ENCODE assay signal across 13 cellular contexts in genomic region chr1:11311816-11312755, GRCh38. TPM values are rescaled to one million over a fixed set of nuclear protein-coding genes. Genes with fewer than 3 reads are reported as not detected.
DNase-seq lines count a peak whose midpoint lies in the region; ATAC-seq and TF ChIP-seq lines count a peak whose summit lies in the region.
"Had no signal": no experiment of that assay in that cellular context is flagged by ENCODE, and none has a peak within 500 bp of the region (broad histone marks: within the 10 kb centered on the region; RNA-seq: fewer than 3 reads in every experiment).

No MANE protein-coding gene starts in this region.

- peak overlapping the region; percentile 38; the same call in 1 of the 2 replicates for H3K4me2 ChIP-seq in GM23338
- H3K4me2 ChIP-seq: PC-9 had no signal

- no peaks in the 10 kb centered on the region; the same call in 2 of the 3 replicates for H3K9me3 Mint-ChIP-seq in GM23338
- H3K9me3 Mint-ChIP-seq in WTC11, result peaks cover 4% of the 10 kb centered on the region; the same call in 1 of the 2 replicates
- no peaks in the 10 kb centered on the region for H3K9me3 Mint-ChIP-seq in immature natural killer cell

- peak overlapping the region; percentile 69; the same call in 1 of the 2 replicates for H3K27ac ChIP-seq in GM23338 (ENCODE audit: low read depth)
- H3K27ac ChIP-seq: PC-9 had no signal

- peaks cover 14% of the 10 kb centered on the region for H3K27me3 Mint-ChIP-seq in GM23338 (ENCODE audit: insufficient read depth, low read depth, poor library complexity)
- H3K27me3 Mint-ChIP-seq in WTC11 (ENCODE audit: low read depth), result no peaks in the 10 kb centered on the region
- peaks cover 0 to 2% (median 2%) of the 10 kb centered on the region in 3 donors for H3K27me3 Mint-ChIP-seq in immature natural killer cell (ENCODE audit: low read depth in 3 of 3)

- H3F3A ChIP-seq in GM23338 (replicated peaks; ENCODE audit: low read depth), result 0 out of 2 replicates have a peak, but pooled peaks cover 6% of the 10 kb centered on the region

- no peak for DNase-seq in GM23338 (ENCODE audit: low spot score)
- DNase-seq in NCI-H1694 treated with DMSO at 0.1 percent for 48 hours (lab: John Stamatoyannopoulos, UW), result peak; percentile 63
- DNase-seq in WTC11 (ENCODE audit: low spot score), result no peak
- DNase-seq in immature natural killer cell, result no peak
- DNase-seq in GM19240 (ENCODE audit: insufficient read length, low spot score), result no peak
- no peak for DNase-seq in kidney glomerular epithelial cell (lab: John Stamatoyannopoulos, UW)
- DNase-seq: ACHN, AML-193, COR-L47, KBM-7, NCI-H146, PC-9 had no signal

- H3K4me3 Mint-ChIP-seq in GM23338 (no peak overlapping the region; the same call in 2 of the 3 replicates), WTC11 (no peak overlapping the region), immature natural killer cell (peak overlapping the region in 4 of 5 donors; percentile 1 to 65 (median 42))

- peaks cover 13% of the 10 kb centered on the region; the same call in 1 of the 2 replicates for H3K4me1 ChIP-seq in GM23338 (ENCODE audit: insufficient read depth)

- CTCF ChIA-PET in WTC11 (lab: Charles Lee), result interaction anchor here (0.6 to 2.2 kb wide), 9 partner anchors 8 to 473 kb away, joined by 3 to 17 read pairs (median 5); partner anchors contain the start of genes DISP3 and UBIAD1

- no peak overlapping the region for H3K27ac Mint-ChIP-seq in GM23338
- H3K27ac Mint-ChIP-seq in WTC11, result 0 out of 2 replicates have a peak overlapping the region, but pooled peaks have one; percentile 77
- peak overlapping the region in 1 of 6 donors; percentile 18 for H3K27ac Mint-ChIP-seq in immature natural killer cell

- H3K27me3 ChIP-seq in GM23338 (ENCODE audit: insufficient read depth), result no peaks in the 10 kb centered on the region

- no peaks in the 10 kb centered on the region for H3K36me3 ChIP-seq in GM23338 (ENCODE audit: insufficient read depth)

- H3K4me1 Mint-ChIP-seq in GM23338 (peaks cover 18% of the 10 kb centered on the region), WTC11 (peaks cover 14% of the 10 kb centered on the region), immature natural killer cell (peaks cover 11 to 16% of the 10 kb centered on the region in 2 donors)

- no peaks in the 10 kb centered on the region for H3K9me2 ChIP-seq in GM23338 (ENCODE audit: insufficient read depth)

- POLR2A ChIA-PET in WTC11 (lab: Charles Lee), result interaction anchor here (0.6 kb wide), 1 partner anchor 143 kb away, joined by 5 read pairs; no protein-coding TSS in a partner anchor

- no peaks in the 10 kb centered on the region for H3K79me2 ChIP-seq in GM23338 (replicated peaks; ENCODE audit: insufficient read depth)

- TF ChIP-seq CTCF in GM23338 (conservative IDR thresholded peaks at IDR 0.05; ENCODE audit: low read depth in 2 of 2) (no peak), WTC11 (IDR thresholded peaks at IDR 0.05) (no peak)

- H3K4me3 ChIP-seq in GM23338, result no peak overlapping the region
- H3K4me3 ChIP-seq: PC-9 had no signal

- no peaks in the 10 kb centered on the region for H4K20me1 ChIP-seq in GM23338 (replicated peaks; ENCODE audit: insufficient read depth)

- no peaks in the 10 kb centered on the region; the same call in 2 of the 3 replicates for H3K36me3 Mint-ChIP-seq in GM23338 (ENCODE audit: low read depth)
- H3K36me3 Mint-ChIP-seq in WTC11, result no peaks in the 10 kb centered on the region
- H3K36me3 Mint-ChIP-seq in immature natural killer cell, result no peaks in the 10 kb centered on the region

- H2AFZ ChIP-seq in GM23338, result peak overlapping the region; percentile 90
- H2AFZ ChIP-seq: PC-9 had no signal

- peak; percentile 54 for ATAC-seq in GM23338
- ATAC-seq in WTC11, result peak; percentile 37
- no peak for ATAC-seq in HG03196 (IDR thresholded peaks at IDR 0.05; ENCODE audit: unreplicated experiment)

TF ChIP-seq in GM23338, 12 proteins besides CTCF, POLR2A, EP300 and RAD21 (continues in another document):
- TF ChIP-seq CREB1 (CRISPR knock-in tag; IDR thresholded peaks at IDR 0.05; ENCODE audit: low read depth) (no peak), REST (IDR thresholded peaks at IDR 0.05; ENCODE audit: unreplicated experiment) (no peak), STAT1 (IDR thresholded peaks at IDR 0.05; ENCODE audit: unreplicated experiment) (no peak)
- TF ChIP-seq, protein P1, sequence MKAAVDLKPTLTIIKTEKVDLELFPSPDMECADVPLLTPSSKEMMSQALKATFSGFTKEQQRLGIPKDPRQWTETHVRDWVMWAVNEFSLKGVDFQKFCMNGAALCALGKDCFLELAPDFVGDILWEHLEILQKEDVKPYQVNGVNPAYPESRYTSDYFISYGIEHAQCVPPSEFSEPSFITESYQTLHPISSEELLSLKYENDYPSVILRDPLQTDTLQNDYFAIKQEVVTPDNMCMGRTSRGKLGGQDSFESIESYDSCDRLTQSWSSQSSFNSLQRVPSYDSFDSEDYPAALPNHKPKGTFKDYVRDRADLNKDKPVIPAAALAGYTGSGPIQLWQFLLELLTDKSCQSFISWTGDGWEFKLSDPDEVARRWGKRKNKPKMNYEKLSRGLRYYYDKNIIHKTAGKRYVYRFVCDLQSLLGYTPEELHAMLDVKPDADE (IDR thresholded peaks at IDR 0.05), result no peak

TF ChIP-seq in WTC11, 78 proteins besides CTCF, POLR2A, EP300 and RAD21:
- TF ChIP-seq TEAD4 (CRISPR knock-in tag; IDR thresholded peaks at IDR 0.05) (no peak), ZNF281 (CRISPR knock-in tag; IDR thresholded peaks at IDR 0.05) (no peak), ZNF219 (CRISPR knock-in tag; IDR thresholded peaks at IDR 0.05; ENCODE audit: borderline replicate concordance) (no peak), ATF2 (CRISPR knock-in tag; IDR thresholded peaks at IDR 0.05; ENCODE audit: borderline replicate concordance, low read depth) (no peak), HMGA2 (CRISPR knock-in tag; IDR thresholded peaks at IDR 0.05) (no peak)

RNA-seq across cellular contexts. Expression of gene UBIAD1, which starts 39.1 kb away (rescaled TPM):
- 28.6 and 31.6 TPM in 2 replicates for total RNA-seq in GM23338 (2014; rRNA removed; shearing (Covaris generic))
- polyA plus RNA-seq in GM23338 (2016; fragmentation: Nextera tagmentation; extraction: Ambion mirVana), result 13.0 and 13.7 TPM in 2 replicates
- 20.8 to 21.6 TPM (median 20.8 TPM) in 3 replicates for total RNA-seq in WTC11 (2021)
- polyA plus RNA-seq in immature natural killer cell, result 10 to 100 TPM; 17.9 to 29.6 (median 28.5) TPM

RNA-seq across cellular contexts. Expression of gene MTOR, which starts 49.7 kb away (rescaled TPM):
- 82.1 and 98.0 TPM in 2 replicates for total RNA-seq in GM23338 (2014; rRNA removed; shearing (Covaris generic))
- polyA plus RNA-seq in GM23338 (2016; fragmentation: Nextera tagmentation; extraction: Ambion mirVana) (20.7 and 22.8 TPM in 2 replicates), immature natural killer cell (10 to 100 TPM in 1 of 3 donors, 1 to 10 TPM in 2; 1.7 to 10.1 (median 3.8) TPM)
- 63.1 to 66.7 TPM (median 65.0 TPM) in 3 replicates for total RNA-seq in WTC11 (2021)

Comparison
In these comparisons a context has a peak if more than half of its experiments do, and no peak if none do; other contexts are left out.
1. H3K4me3 Mint-ChIP-seq: peak in immature natural killer cell (4 of 5); none in GM23338 (single experiment) and WTC11 (single experiment).